In genomic region chr17:33730131-33730530, GRCh38 we compare ENCODE assay signal across 7 cellular contexts.
"Had no signal": no experiment of that assay in that cellular context is flagged by ENCODE, and none has a peak within 500 bp of the region (broad histone marks: within the 10 kb centered on the region; RNA-seq: fewer than 3 reads in every experiment).

No MANE protein-coding gene starts in this region.

- H3K4me3 Mint-ChIP-seq: HFFc6 had no signal

- ATAC-seq: HCT116, K562 had no signal

- H3K36me3 ChIP-seq: HAP-1 had no signal

- DNase-seq: GOT3, HFFc6, IMR-90, KG1 had no signal

- H3K4me3 ChIP-seq: HAP-1, K562 had no signal

- H3K27ac Mint-ChIP-seq: HFFc6 had no signal

- H3K9me3 ChIP-seq: HAP-1 had no signal

- H3K4me1 ChIP-seq: HAP-1 had no signal
